8 cellular contexts compared by ENCODE assay signal in genomic region chr20:17938889-17939619, GRCh38. TPM values are rescaled to one million over a fixed set of nuclear protein-coding genes. Genes with fewer than 3 reads are reported as not detected.
DNase-seq lines count a peak whose midpoint lies in the region; ATAC-seq, FAIRE-seq and TF ChIP-seq lines count a peak whose summit lies in the region.

No MANE protein-coding gene starts in this region.

- FAIRE-seq in keratinocyte (lab: Jason Lieb, UNC): no peak

- H3K27me3 Mint-ChIP-seq in T-helper 2 cell treated with Interferon-gamma antibody and Interleukin-4, amounts not matched to agents 5 μg/mL and 100 μg/mL, for 36 hours (ENCODE audit: low read depth): no peaks in the 10 kb centered on the region
- peaks cover 12% of the 10 kb centered on the region for H3K27me3 Mint-ChIP-seq in brain

- H3K27ac Mint-ChIP-seq in T-helper 2 cell treated with Interferon-gamma antibody and Interleukin-4, amounts not matched to agents 5 μg/mL and 100 μg/mL, for 36 hours: peak overlapping the region; percentile 74
- peak overlapping the region in 4 of 5 experiments; percentile 53 to 93 (median 66) for H3K27ac Mint-ChIP-seq in brain

- H3K27me3 ChIP-seq in keratinocyte (ENCODE audit: control insufficient read depth, extremely low read depth, insufficient read depth, low read length): no peaks in the 10 kb centered on the region

- no peaks in the 10 kb centered on the region for H3K79me2 ChIP-seq in keratinocyte (ENCODE audit: control insufficient read depth, insufficient read depth, low read length)

- TF ChIP-seq CTCF in brain (conservative IDR thresholded peaks at IDR 0.05) (peak; percentile 76 to 92), keratinocyte (optimal IDR thresholded peaks at IDR 0.05 in 1 of 3, IDR thresholded peaks at IDR 0.05 in 1 of 3, conservative IDR thresholded peaks at IDR 0.05 in 1 of 3; ENCODE audit: extremely low read depth in 1 of 3, insufficient read depth in 2 of 3, low read length in 3 of 3) (peak; percentile 87 to 89 (median 87))

- H3K4me2 ChIP-seq in keratinocyte (ENCODE audit: control insufficient read depth, extremely low read depth, insufficient read depth, low read depth, low read length): no peak overlapping the region

- H3K9ac ChIP-seq in keratinocyte (ENCODE audit: control insufficient read depth, extremely low read depth, insufficient read depth, low read length): no peak overlapping the region

- no peak overlapping the region for H3K4me3 ChIP-seq in keratinocyte (ENCODE audit: control insufficient read depth in 2 of 3, extremely low read depth in 1 of 3, insufficient read depth in 2 of 3, low read depth in 1 of 3, low read length in 3 of 3)

- dilution Hi-C loops in keratinocyte (cut with MboI; ENCODE audit: extremely low pct_ligation_motif_present, low sequenced_read_pairs): no loop called here

- H3K4me1 Mint-ChIP-seq in T-helper 2 cell treated with Interferon-gamma antibody and Interleukin-4, amounts not matched to agents 5 μg/mL and 100 μg/mL, for 36 hours (ENCODE audit: low read depth): peaks cover 12% of the 10 kb centered on the region
- H3K4me1 Mint-ChIP-seq in brain: peaks cover 43% of the 10 kb centered on the region

- peaks cover 4% of the 10 kb centered on the region for H4K20me1 ChIP-seq in keratinocyte (ENCODE audit: control insufficient read depth, extremely low read depth, insufficient read depth, low read length)

- no peaks in the 10 kb centered on the region for H3K9me1 ChIP-seq in keratinocyte (ENCODE audit: control insufficient read depth, extremely low read depth, insufficient read depth, low read length)

- no peak overlapping the region for H2AFZ ChIP-seq in keratinocyte (ENCODE audit: control insufficient read depth, low read length)

- no peaks in the 10 kb centered on the region for H3K9me3 Mint-ChIP-seq in T-helper 2 cell treated with Interferon-gamma antibody and Interleukin-4, amounts not matched to agents 5 μg/mL and 100 μg/mL, for 36 hours
- no peaks in the 10 kb centered on the region for H3K9me3 Mint-ChIP-seq in brain

- H3K4me3 Mint-ChIP-seq in T-helper 2 cell treated with Interferon-gamma antibody and Interleukin-4, amounts not matched to agents 5 μg/mL and 100 μg/mL, for 36 hours: no peak overlapping the region
- H3K4me3 Mint-ChIP-seq in brain: no peak overlapping the region

- H3K27ac ChIP-seq in keratinocyte (ENCODE audit: control insufficient read depth, insufficient read depth, low read length): no peak overlapping the region

- peak; percentile 74 for ATAC-seq in HG02678 (IDR thresholded peaks at IDR 0.05; ENCODE audit: unreplicated experiment)

- H3K36me3 ChIP-seq in keratinocyte (ENCODE audit: control insufficient read depth in 2 of 2, extremely low read depth in 1 of 2, insufficient read depth in 2 of 2, low read length in 2 of 2): peaks cover 12 to 20% of the 10 kb centered on the region in 2 experiments

- H3K36me3 Mint-ChIP-seq in T-helper 2 cell treated with Interferon-gamma antibody and Interleukin-4, amounts not matched to agents 5 μg/mL and 100 μg/mL, for 36 hours (ENCODE audit: low read depth): peaks cover 39% of the 10 kb centered on the region
- peaks cover 22% of the 10 kb centered on the region for H3K36me3 Mint-ChIP-seq in brain

- H3K9me3 ChIP-seq in keratinocyte (ENCODE audit: control insufficient read depth, low read depth, low read length): no peaks in the 10 kb centered on the region

- no peaks in the 10 kb centered on the region for H3K4me1 ChIP-seq in keratinocyte (ENCODE audit: control insufficient read depth, extremely low read depth, insufficient read depth, low read length)

- DNase-seq in activated gamma-delta T cell treated with Interleukin-2 at 50 U/mL for 16 hours (peak; percentile 41), activated gamma-delta T cell (lab: John Stamatoyannopoulos, UW) (no peak), NCI-H1092 (lab: John Stamatoyannopoulos, UW) (peak; percentile 56), keratinocyte (ENCODE audit: low read depth, low spot score) (no peak)
- peak; percentile 45 for DNase-seq in T-helper 2 cell treated with Interferon-gamma antibody and Interleukin-4, amounts not matched to agents 5 μg/mL and 100 μg/mL, for 36 hours (ENCODE audit: low spot score)
- peak; percentile 50 for DNase-seq in stimulated activated CD4-positive, alpha-beta T cell treated with anti-CD3 and anti-CD28 coated beads, Interleukin-1b, Interleukin-23, amount 100 ng/mL, for 48 hours

RNA-seq across cellular contexts. Expression of gene SNX5, which starts 29.5 kb away (rescaled TPM):
- polyA plus RNA-seq in brain (ENCODE audit: insufficient read depth, low read depth, low replicate concordance) (39.1 TPM), keratinocyte (92.9 to 187 TPM (median 109 TPM) in 3 replicates)
- polyA plus RNA-seq in keratinocyte (2011; ENCODE audit: low read depth): 96.8 TPM
- 73.4 and 128 TPM in 2 replicates for polyA plus RNA-seq in keratinocyte (2011; cell fraction: cytosol; rRNA removed)
- 144 and 183 TPM in 2 replicates for polyA plus RNA-seq in keratinocyte (2011; cell fraction: nucleus; rRNA removed)
- 55.2 and 90.6 TPM in 2 replicates for polyA plus RNA-seq in keratinocyte (2012; ENCODE audit: low replicate concordance)
- polyA minus RNA-seq in keratinocyte: 43.9 to 130 TPM (median 59.9 TPM) in 3 replicates
- polyA minus RNA-seq in keratinocyte (2011; cell fraction: cytosol; rRNA and poly(A)+ RNA removed): 58.3 TPM
- 87.9 and 122 TPM in 2 replicates for polyA minus RNA-seq in keratinocyte (2011; cell fraction: nucleus; rRNA and poly(A)+ RNA removed)

RNA-seq across cellular contexts. Expression of gene MGME1, which starts 29.8 kb away (rescaled TPM):
- polyA plus RNA-seq in brain (ENCODE audit: insufficient read depth, low read depth, low replicate concordance) (13.5 TPM), keratinocyte (20.3 to 31.6 TPM (median 23.6 TPM) in 3 replicates)
- 51.0 TPM for polyA plus RNA-seq in keratinocyte (2011; ENCODE audit: low read depth)
- 19.0 and 26.9 TPM in 2 replicates for polyA plus RNA-seq in keratinocyte (2011; cell fraction: cytosol; rRNA removed)
- 33.0 and 33.5 TPM in 2 replicates for polyA plus RNA-seq in keratinocyte (2011; cell fraction: nucleus; rRNA removed)
- polyA plus RNA-seq in keratinocyte (2012; ENCODE audit: low replicate concordance): 22.3 and 24.8 TPM in 2 replicates
- 5.7 to 17.6 TPM (median 10.6 TPM) in 3 replicates for polyA minus RNA-seq in keratinocyte
- polyA minus RNA-seq in keratinocyte (2011; cell fraction: cytosol; rRNA and poly(A)+ RNA removed): 23.2 TPM
- 11.6 and 27.5 TPM in 2 replicates for polyA minus RNA-seq in keratinocyte (2011; cell fraction: nucleus; rRNA and poly(A)+ RNA removed)

Comparison
In these comparisons a context has a peak if more than half of its experiments do, and no peak if none do; other contexts are left out.
1. DNase-seq: peak in activated gamma-delta T cell treated with Interleukin-2 at 50 U/mL for 16 hours (single experiment), NCI-H1092 (single experiment), T-helper 2 cell treated with Interferon-gamma antibody and Interleukin-4, amounts not matched to agents 5 μg/mL and 100 μg/mL, for 36 hours (single experiment) and stimulated activated CD4-positive, alpha-beta T cell treated with anti-CD3 and anti-CD28 coated beads, Interleukin-1b, Interleukin-23, amount 100 ng/mL, for 48 hours (single experiment); none in activated gamma-delta T cell (single experiment) and keratinocyte (single experiment).